In the genomic region with DNA sequence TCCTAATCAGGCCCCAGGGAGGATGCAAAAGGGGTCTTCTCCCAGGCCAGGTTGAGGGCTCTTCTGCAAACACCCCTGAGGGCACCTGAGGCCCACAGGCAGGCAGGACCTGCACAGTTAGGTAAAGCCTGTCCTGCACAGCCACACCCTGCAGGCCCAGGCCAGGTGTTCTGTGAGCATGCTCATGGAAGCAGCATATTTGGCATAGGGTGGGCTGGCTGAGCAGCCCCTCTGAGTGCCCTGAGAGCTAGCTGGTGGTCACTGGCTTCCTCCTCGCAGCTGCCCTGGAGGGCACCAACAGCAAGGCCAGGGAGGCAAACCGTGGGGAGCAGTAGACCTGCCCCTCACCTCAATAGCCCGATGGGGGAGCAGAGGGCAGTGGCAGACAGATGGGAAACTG, we compare ENCODE assay signal across 24 cellular contexts. TPM values are rescaled to one million over a fixed set of nuclear protein-coding genes. Genes with fewer than 3 reads are reported as not detected.
"Had no signal": no experiment of that assay in that cellular context is flagged by ENCODE, and none has a peak within 500 bp of the region (broad histone marks: within the 10 kb centered on the region; RNA-seq: fewer than 3 reads in every experiment).

No MANE protein-coding gene starts in this region.

- ATAC-seq: HepG2 had no signal

- H3K9ac ChIP-seq: SK-N-SH had no signal

- H3K4me3 ChIP-seq: MG63 had no signal

- DNase-seq: IMR-90, Karpas-422, KG1, MG63, NCI-H1092, NCI-H1105 treated with DMSO at 0.1 percent for 48 hours, NCI-H1417 treated with DMSO at 0.1 percent for 48 hours, NCI-H146, NCI-H1694 treated with DMSO at 0.1 percent for 48 hours, NCI-H2029, NCI-H2081 treated with DMSO at 0.1 percent for 48 hours, NCI-H2171, NCI-H226, NCI-H446, NCI-H510A, NCI-H524 treated with DMSO at 0.1 percent for 48 hours, NCI-H69, NCI-H774, RPMI8226, SHP77, SK-N-SH had no signal

- FAIRE-seq: HepG2, RCC 7860 had no signal

- H3K4me2 ChIP-seq: SK-N-SH had no signal

- H3K36me3 ChIP-seq: MG63 had no signal

- H3K9me3 ChIP-seq: MG63, SK-N-SH had no signal

RNA-seq across cellular contexts. Expression of a gene that starts 3.7 kb away (rescaled TPM):
- total RNA-seq: SK-MEL-5 had no signal
- polyA plus RNA-seq: HepG2 had no signal
